Comparison of ENCODE assay signal across 8 cellular contexts in the genomic region with DNA sequence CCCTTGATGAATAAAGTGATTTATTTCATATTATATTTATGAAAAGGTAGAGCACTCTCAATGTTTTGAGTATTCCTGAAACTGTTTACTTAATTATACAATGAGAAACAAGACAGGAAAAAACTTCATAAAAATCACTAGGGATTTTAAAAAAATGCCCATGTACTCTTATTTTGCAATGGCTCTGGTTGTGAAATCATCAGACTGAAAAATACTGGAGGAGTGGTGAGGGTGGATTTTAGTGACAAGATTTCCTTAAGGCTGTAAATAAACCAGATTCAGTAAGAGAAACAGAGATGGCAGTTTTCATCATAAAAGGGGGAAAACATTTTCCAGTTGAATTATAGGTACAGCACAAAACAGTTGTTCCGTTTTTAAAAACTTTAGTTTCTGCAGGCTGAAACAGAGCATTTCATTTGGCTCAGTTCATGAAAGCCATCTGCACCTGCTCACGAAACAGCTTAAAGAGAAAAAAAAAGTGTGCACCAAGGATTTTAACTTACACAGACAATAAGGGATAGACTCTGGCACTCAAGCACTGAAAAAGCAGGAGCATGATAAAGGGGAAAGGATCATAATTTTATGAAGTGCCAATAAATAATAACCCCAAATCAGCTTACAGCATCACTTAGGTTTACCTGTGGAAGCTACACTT.
DNase-seq lines count a peak whose midpoint lies in the region; ATAC-seq and TF ChIP-seq lines count a peak whose summit lies in the region.

No MANE protein-coding gene starts in this region.

- no peaks in the 10 kb centered on the region for H3K36me3 ChIP-seq in breast epithelium
- H3K36me3 ChIP-seq in naive thymus-derived CD4-positive, alpha-beta T cell (ENCODE audit: control insufficient read depth in 2 of 3, insufficient read depth in 3 of 3, low read length in 3 of 3): no peaks in the 10 kb centered on the region

- no peak for TF ChIP-seq RAD21 in Ishikawa (IDR thresholded peaks at IDR 0.05; ENCODE audit: low read depth)

- no peak for TF ChIP-seq POLR2A in breast epithelium (IDR thresholded peaks at IDR 0.05)

- intact Hi-C loops in breast epithelium (cut with DNase I; ENCODE audit: low total_unique reads): no loop called here
- intact Hi-C loops in naive thymus-derived CD4-positive, alpha-beta T cell (cut with micrococcal nuclease): loop anchor here (1.0 to 5.0 kb wide), 4 partner anchors 12 to 188 kb away; no protein-coding TSS in a partner anchor

- H3K9me3 Mint-ChIP-seq in naive thymus-derived CD4-positive, alpha-beta T cell: no peaks in the 10 kb centered on the region

- POLR2A ChIA-PET in AG04449 (lab: Yijun Ruan, JAX): interaction anchor here (0.8 to 1.7 kb wide), 4 partner anchors 13 to 100 kb away, joined by 3 to 7 read pairs (median 4); partner anchors contain the start of gene MAML2
- POLR2A ChIA-PET in naive thymus-derived CD4-positive, alpha-beta T cell (lab: Charles Lee): interaction anchor here (0.5 to 4.4 kb wide), 13 partner anchors 12 to 401 kb away, joined by 3 to 40 read pairs (median 5); partner anchors contain the start of gene MAML2

- TF ChIP-seq CTCF in AG04449 (IDR thresholded peaks at IDR 0.05; ENCODE audit: insufficient read depth, low read length, missing control alignments): no peak
- no peak for TF ChIP-seq CTCF in breast epithelium (IDR thresholded peaks at IDR 0.05)

- H3K27me3 ChIP-seq in breast epithelium: no peaks in the 10 kb centered on the region
- no peaks in the 10 kb centered on the region for H3K27me3 ChIP-seq in naive thymus-derived CD4-positive, alpha-beta T cell (ENCODE audit: control insufficient read depth in 2 of 2, insufficient read depth in 2 of 2, low read length in 2 of 2)

- H3K4me3 ChIP-seq in AG04449 (ENCODE audit: low read depth, low read length) (peak overlapping the region; percentile 41; the same call in 1 of the 2 replicates), breast epithelium (peak overlapping the region in 1 of 3 donors; percentile 62)
- peak overlapping the region; percentile 63 for H3K4me3 ChIP-seq in naive thymus-derived CD4-positive, alpha-beta T cell (ENCODE audit: low read length)

- H3K27me3 Mint-ChIP-seq in naive thymus-derived CD4-positive, alpha-beta T cell: no peaks in the 10 kb centered on the region

- peaks cover 0 to 7% (median 0%) of the 10 kb centered on the region in 5 donors for H3K36me3 Mint-ChIP-seq in naive thymus-derived CD4-positive, alpha-beta T cell

- DNase-seq in AG04449 (ENCODE audit: low read depth, low spot score) (no peak), breast epithelium (ENCODE audit: low spot score in 2 of 2) (no peak), activated gamma-delta T cell treated with Interleukin-2 at 50 U/mL for 16 hours (no peak), SHP77 treated with DMSO at 0.1 percent for 48 hours (lab: John Stamatoyannopoulos, UW) (no peak)
- DNase-seq in naive thymus-derived CD4-positive, alpha-beta T cell: no peak

- peaks cover 32 to 66% (median 57%) of the 10 kb centered on the region in 7 donors for H3K4me1 Mint-ChIP-seq in naive thymus-derived CD4-positive, alpha-beta T cell

- H3K4me3 Mint-ChIP-seq in naive thymus-derived CD4-positive, alpha-beta T cell: peak overlapping the region; percentile 65 to 89 (median 84)

- CTCF ChIA-PET in AG04449 (lab: Yijun Ruan, JAX): interaction anchor here (1.2 to 4.1 kb wide), 4 partner anchors 12 to 188 kb away, joined by 3 to 23 read pairs (median 4); partner anchors contain the start of gene MAML2
- CTCF ChIA-PET in naive thymus-derived CD4-positive, alpha-beta T cell (lab: Charles Lee): interaction anchor here (0.6 to 3.1 kb wide), 8 partner anchors 9 to 946 kb away, joined by 3 to 25 read pairs (median 4); partner anchors contain the start of gene MAML2

- H3K27ac Mint-ChIP-seq in naive thymus-derived CD4-positive, alpha-beta T cell: peak overlapping the region; percentile 69 to 94 (median 92)

- no peak for ATAC-seq in naive thymus-derived CD4-positive, alpha-beta T cell
- ATAC-seq in HG03520 (IDR thresholded peaks at IDR 0.05; ENCODE audit: unreplicated experiment): no peak
- no peak for ATAC-seq in HG03025 (IDR thresholded peaks at IDR 0.05; ENCODE audit: low FRiP score, unreplicated experiment)

- peaks cover 4 to 32% of the 10 kb centered on the region in 2 donors for H3K4me1 ChIP-seq in breast epithelium
- H3K4me1 ChIP-seq in naive thymus-derived CD4-positive, alpha-beta T cell (ENCODE audit: control insufficient read depth in 2 of 2, insufficient read depth in 2 of 2, low read length in 2 of 2): peaks cover 8 to 63% of the 10 kb centered on the region in 2 donors

- peak overlapping the region; percentile 93 to 95 for H3K27ac ChIP-seq in breast epithelium
- H3K27ac ChIP-seq in naive thymus-derived CD4-positive, alpha-beta T cell (ENCODE audit: low read depth, low read length): peak overlapping the region; percentile 72

- H3K9me3 ChIP-seq in breast epithelium: no peaks in the 10 kb centered on the region
- no peaks in the 10 kb centered on the region for H3K9me3 ChIP-seq in naive thymus-derived CD4-positive, alpha-beta T cell (ENCODE audit: control insufficient read depth in 2 of 3, low read length in 3 of 3)

- no peak for TF ChIP-seq EP300 in Ishikawa (IDR thresholded peaks at IDR 0.05; ENCODE audit: borderline replicate concordance)

TF ChIP-seq in Ishikawa, 13 proteins besides CTCF, POLR2A, EP300 and RAD21:
- no peak for TF ChIP-seq FOXM1 (IDR thresholded peaks at IDR 0.05; ENCODE audit: borderline replicate concordance, low read depth)
- TF ChIP-seq CEBPB (IDR thresholded peaks at IDR 0.05): 0 out of 2 replicates have a peak, but pooled peaks have one; percentile 6
- TF ChIP-seq NFIC (IDR thresholded peaks at IDR 0.05): no peak
- TF ChIP-seq, protein P1, sequence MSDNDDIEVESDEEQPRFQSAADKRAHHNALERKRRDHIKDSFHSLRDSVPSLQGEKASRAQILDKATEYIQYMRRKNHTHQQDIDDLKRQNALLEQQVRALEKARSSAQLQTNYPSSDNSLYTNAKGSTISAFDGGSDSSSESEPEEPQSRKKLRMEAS (IDR thresholded peaks at IDR 0.05): no peak
TF ChIP-seq in Ishikawa: peak in this region for 1.
